28 cellular contexts compared by ENCODE assay signal in genomic region chr10:11358046-11358445, GRCh38.
"Had no signal": no experiment of that assay in that cellular context is flagged by ENCODE, and none has a peak within 500 bp of the region (broad histone marks: within the 10 kb centered on the region; RNA-seq: fewer than 3 reads in every experiment).

No MANE protein-coding gene starts in this region.

- DNase-seq: activated CD4-positive, alpha-beta T cell treated with anti-CD3 and anti-CD28 coated beads for 4 hours; activated CD4-positive, alpha-beta T cell treated with anti-CD3 and anti-CD28 coated beads, Interleukin-2, amount 50 U/mL, for 4 hours; activated CD4-positive, CD25-positive, alpha-beta regulatory T cell; activated naive CD4-positive, alpha-beta T cell treated with anti-CD3 and anti-CD28 coated beads for 36 hours; activated naive CD8-positive, alpha-beta T cell treated with anti-CD3 and anti-CD28 coated beads for 36 hours; adrenal gland; aorta; body of pancreas; cerebellar nuclear complex; colonic mucosa; dorsolateral prefrontal cortex; effector memory CD4-positive, alpha-beta T cell; erythroblast; hippocampal formation; left cardiac atrium; mammary epithelial cell; pancreas; small intestine; stimulated activated CD4-positive, alpha-beta T cell treated with anti-CD3 and anti-CD28 coated beads, Interleukin-4, amount 100 ng/mL, for 24 hours; stimulated activated naive CD8-positive, alpha-beta T cell treated with anti-CD3 and anti-CD28 coated beads, Interleukin-15, amount 100 ng/mL, for 72 hours had no signal

- ATAC-seq: body of pancreas; gastroesophageal sphincter; left cardiac atrium; pancreas; sciatic nerve; stimulated activated effector memory CD8-positive, alpha-beta T cell treated with anti-CD3 and anti-CD28 coated beads, Interleukin-12 subunit alpha, Interleukin-12 subunit beta, amount 100 ng/mL, for 72 hours; stimulated activated naive CD8-positive, alpha-beta T cell treated with anti-CD3 and anti-CD28 coated beads, Interleukin-15, amount 100 ng/mL, for 72 hours; upper lobe of right lung had no signal

- H3K27ac ChIP-seq: adrenal gland, body of pancreas, cardiac muscle cell, colonic mucosa, dorsolateral prefrontal cortex, gastroesophageal sphincter, pancreas, prostate gland, suprapubic skin, tibial artery, upper lobe of right lung had no signal

- H3K4me3 ChIP-seq: adrenal gland, body of pancreas, cardiac muscle cell, colonic mucosa, dorsolateral prefrontal cortex, gastroesophageal sphincter, pancreas, prostate gland, suprapubic skin, tibial artery, upper lobe of right lung had no signal
